Comparison of ENCODE assay signal across 1 cellular context in the genomic region with DNA sequence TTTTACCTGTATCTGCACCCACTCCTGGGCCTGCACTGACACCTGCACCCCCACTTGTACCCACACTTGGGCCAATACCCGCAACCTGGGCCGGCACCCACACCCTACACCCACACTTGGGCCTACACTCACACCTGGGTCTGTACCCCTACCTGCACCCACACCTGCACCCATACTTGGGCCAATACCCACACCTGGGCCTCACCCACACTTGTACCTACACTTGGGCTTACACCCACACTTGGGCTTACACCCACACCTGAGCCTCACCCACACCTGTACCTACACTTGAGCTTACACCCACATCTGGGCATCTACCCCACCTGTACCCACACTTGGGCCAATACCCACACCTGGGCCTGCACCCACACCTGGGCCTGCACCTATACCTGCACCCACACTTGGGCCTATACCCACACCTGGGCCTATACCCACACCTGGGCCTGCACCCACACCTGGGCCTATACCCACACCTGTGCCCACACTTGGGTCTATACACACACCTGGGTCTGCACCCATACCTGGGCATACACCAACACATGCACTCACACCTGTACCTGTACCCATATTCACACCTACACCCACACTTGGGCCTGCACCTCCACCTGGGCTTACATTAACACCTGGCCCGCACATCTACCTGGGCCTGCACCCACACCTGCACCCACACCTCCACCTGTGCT.
TF ChIP-seq lines count a peak whose summit lies in the region.

No MANE protein-coding gene starts in this region.

TF ChIP-seq in WTC11, 78 proteins besides CTCF, POLR2A, EP300 and RAD21 (continued from another document):
- TF ChIP-seq, protein P1, sequence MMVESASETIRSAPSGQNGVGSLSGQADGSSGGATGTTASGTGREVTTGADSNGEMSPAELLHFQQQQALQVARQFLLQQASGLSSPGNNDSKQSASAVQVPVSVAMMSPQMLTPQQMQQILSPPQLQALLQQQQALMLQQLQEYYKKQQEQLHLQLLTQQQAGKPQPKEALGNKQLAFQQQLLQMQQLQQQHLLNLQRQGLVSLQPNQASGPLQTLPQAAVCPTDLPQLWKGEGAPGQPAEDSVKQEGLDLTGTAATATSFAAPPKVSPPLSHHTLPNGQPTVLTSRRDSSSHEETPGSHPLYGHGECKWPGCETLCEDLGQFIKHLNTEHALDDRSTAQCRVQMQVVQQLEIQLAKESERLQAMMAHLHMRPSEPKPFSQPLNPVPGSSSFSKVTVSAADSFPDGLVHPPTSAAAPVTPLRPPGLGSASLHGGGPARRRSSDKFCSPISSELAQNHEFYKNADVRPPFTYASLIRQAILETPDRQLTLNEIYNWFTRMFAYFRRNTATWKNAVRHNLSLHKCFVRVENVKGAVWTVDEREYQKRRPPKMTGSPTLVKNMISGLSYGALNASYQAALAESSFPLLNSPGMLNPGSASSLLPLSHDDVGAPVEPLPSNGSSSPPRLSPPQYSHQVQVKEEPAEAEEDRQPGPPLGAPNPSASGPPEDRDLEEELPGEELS (CRISPR knock-in tag; IDR thresholded peaks at IDR 0.05): no peak
- TF ChIP-seq, protein P2, sequence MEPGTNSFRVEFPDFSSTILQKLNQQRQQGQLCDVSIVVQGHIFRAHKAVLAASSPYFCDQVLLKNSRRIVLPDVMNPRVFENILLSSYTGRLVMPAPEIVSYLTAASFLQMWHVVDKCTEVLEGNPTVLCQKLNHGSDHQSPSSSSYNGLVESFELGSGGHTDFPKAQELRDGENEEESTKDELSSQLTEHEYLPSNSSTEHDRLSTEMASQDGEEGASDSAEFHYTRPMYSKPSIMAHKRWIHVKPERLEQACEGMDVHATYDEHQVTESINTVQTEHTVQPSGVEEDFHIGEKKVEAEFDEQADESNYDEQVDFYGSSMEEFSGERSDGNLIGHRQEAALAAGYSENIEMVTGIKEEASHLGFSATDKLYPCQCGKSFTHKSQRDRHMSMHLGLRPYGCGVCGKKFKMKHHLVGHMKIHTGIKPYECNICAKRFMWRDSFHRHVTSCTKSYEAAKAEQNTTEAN (CRISPR knock-in tag; IDR thresholded peaks at IDR 0.05): no peak
- no peak for TF ChIP-seq SOX15 (CRISPR knock-in tag; IDR thresholded peaks at IDR 0.05)
- TF ChIP-seq ETV6 (CRISPR knock-in tag; IDR thresholded peaks at IDR 0.05): no peak
- TF ChIP-seq CREM (CRISPR knock-in tag; IDR thresholded peaks at IDR 0.05): no peak
- TF ChIP-seq, protein P3, sequence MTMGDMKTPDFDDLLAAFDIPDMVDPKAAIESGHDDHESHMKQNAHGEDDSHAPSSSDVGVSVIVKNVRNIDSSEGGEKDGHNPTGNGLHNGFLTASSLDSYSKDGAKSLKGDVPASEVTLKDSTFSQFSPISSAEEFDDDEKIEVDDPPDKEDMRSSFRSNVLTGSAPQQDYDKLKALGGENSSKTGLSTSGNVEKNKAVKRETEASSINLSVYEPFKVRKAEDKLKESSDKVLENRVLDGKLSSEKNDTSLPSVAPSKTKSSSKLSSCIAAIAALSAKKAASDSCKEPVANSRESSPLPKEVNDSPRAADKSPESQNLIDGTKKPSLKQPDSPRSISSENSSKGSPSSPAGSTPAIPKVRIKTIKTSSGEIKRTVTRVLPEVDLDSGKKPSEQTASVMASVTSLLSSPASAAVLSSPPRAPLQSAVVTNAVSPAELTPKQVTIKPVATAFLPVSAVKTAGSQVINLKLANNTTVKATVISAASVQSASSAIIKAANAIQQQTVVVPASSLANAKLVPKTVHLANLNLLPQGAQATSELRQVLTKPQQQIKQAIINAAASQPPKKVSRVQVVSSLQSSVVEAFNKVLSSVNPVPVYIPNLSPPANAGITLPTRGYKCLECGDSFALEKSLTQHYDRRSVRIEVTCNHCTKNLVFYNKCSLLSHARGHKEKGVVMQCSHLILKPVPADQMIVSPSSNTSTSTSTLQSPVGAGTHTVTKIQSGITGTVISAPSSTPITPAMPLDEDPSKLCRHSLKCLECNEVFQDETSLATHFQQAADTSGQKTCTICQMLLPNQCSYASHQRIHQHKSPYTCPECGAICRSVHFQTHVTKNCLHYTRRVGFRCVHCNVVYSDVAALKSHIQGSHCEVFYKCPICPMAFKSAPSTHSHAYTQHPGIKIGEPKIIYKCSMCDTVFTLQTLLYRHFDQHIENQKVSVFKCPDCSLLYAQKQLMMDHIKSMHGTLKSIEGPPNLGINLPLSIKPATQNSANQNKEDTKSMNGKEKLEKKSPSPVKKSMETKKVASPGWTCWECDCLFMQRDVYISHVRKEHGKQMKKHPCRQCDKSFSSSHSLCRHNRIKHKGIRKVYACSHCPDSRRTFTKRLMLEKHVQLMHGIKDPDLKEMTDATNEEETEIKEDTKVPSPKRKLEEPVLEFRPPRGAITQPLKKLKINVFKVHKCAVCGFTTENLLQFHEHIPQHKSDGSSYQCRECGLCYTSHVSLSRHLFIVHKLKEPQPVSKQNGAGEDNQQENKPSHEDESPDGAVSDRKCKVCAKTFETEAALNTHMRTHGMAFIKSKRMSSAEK (CRISPR knock-in tag; IDR thresholded peaks at IDR 0.05; ENCODE audit: borderline replicate concordance): no peak
- TF ChIP-seq, protein P4, sequence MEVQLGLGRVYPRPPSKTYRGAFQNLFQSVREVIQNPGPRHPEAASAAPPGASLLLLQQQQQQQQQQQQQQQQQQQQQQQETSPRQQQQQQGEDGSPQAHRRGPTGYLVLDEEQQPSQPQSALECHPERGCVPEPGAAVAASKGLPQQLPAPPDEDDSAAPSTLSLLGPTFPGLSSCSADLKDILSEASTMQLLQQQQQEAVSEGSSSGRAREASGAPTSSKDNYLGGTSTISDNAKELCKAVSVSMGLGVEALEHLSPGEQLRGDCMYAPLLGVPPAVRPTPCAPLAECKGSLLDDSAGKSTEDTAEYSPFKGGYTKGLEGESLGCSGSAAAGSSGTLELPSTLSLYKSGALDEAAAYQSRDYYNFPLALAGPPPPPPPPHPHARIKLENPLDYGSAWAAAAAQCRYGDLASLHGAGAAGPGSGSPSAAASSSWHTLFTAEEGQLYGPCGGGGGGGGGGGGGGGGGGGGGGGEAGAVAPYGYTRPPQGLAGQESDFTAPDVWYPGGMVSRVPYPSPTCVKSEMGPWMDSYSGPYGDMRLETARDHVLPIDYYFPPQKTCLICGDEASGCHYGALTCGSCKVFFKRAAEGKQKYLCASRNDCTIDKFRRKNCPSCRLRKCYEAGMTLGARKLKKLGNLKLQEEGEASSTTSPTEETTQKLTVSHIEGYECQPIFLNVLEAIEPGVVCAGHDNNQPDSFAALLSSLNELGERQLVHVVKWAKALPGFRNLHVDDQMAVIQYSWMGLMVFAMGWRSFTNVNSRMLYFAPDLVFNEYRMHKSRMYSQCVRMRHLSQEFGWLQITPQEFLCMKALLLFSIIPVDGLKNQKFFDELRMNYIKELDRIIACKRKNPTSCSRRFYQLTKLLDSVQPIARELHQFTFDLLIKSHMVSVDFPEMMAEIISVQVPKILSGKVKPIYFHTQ (CRISPR knock-in tag; IDR thresholded peaks at IDR 0.05): no peak
- TF ChIP-seq, protein P5, sequence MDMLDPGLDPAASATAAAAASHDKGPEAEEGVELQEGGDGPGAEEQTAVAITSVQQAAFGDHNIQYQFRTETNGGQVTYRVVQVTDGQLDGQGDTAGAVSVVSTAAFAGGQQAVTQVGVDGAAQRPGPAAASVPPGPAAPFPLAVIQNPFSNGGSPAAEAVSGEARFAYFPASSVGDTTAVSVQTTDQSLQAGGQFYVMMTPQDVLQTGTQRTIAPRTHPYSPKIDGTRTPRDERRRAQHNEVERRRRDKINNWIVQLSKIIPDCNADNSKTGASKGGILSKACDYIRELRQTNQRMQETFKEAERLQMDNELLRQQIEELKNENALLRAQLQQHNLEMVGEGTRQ (CRISPR knock-in tag; IDR thresholded peaks at IDR 0.05): no peak
- TF ChIP-seq HMGA2 (CRISPR knock-in tag; IDR thresholded peaks at IDR 0.05): no peak
- TF ChIP-seq, protein P6, sequence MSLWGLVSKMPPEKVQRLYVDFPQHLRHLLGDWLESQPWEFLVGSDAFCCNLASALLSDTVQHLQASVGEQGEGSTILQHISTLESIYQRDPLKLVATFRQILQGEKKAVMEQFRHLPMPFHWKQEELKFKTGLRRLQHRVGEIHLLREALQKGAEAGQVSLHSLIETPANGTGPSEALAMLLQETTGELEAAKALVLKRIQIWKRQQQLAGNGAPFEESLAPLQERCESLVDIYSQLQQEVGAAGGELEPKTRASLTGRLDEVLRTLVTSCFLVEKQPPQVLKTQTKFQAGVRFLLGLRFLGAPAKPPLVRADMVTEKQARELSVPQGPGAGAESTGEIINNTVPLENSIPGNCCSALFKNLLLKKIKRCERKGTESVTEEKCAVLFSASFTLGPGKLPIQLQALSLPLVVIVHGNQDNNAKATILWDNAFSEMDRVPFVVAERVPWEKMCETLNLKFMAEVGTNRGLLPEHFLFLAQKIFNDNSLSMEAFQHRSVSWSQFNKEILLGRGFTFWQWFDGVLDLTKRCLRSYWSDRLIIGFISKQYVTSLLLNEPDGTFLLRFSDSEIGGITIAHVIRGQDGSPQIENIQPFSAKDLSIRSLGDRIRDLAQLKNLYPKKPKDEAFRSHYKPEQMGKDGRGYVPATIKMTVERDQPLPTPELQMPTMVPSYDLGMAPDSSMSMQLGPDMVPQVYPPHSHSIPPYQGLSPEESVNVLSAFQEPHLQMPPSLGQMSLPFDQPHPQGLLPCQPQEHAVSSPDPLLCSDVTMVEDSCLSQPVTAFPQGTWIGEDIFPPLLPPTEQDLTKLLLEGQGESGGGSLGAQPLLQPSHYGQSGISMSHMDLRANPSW (CRISPR knock-in tag; conservative IDR thresholded peaks at IDR 0.05; ENCODE audit: low read depth): no peak
TF ChIP-seq in WTC11: peak in this region for 0.
